9 cellular contexts compared by ENCODE assay signal in genomic region chr2:55620123-55620779, GRCh38. TPM values are rescaled to one million over a fixed set of nuclear protein-coding genes. Genes with fewer than 3 reads are reported as not detected.
A peak's percentile ranks its signal among the peaks of the same experiment; 100 is the strongest.
DNase-seq lines count a peak whose midpoint lies in the region; ATAC-seq and TF ChIP-seq lines count a peak whose summit lies in the region.
"Had no signal": no experiment of that assay in that cellular context is flagged by ENCODE, and none has a peak within 500 bp of the region (broad histone marks: within the 10 kb centered on the region; RNA-seq: fewer than 3 reads in every experiment).

No MANE protein-coding gene starts in this region.

- CTCF ChIA-PET in A673 (lab: Charles Lee) (no interaction called here), PC-3 (lab: Charles Lee) (no interaction called here)

- peak overlapping the region; percentile 63 for H3K4me2 ChIP-seq in PC-3 (ENCODE audit: low read length)

- BruUV-seq in A673 (replicated peaks; lab: Mats Ljungman, UMichigan) (no TSS peak), PC-3 (replicated peaks; lab: Mats Ljungman, UMichigan) (no TSS peak)

- H3K27me3 ChIP-seq in A673 (replicated peaks; ENCODE audit: insufficient read depth, low read depth, low read length, poor library complexity) (no peaks in the 10 kb centered on the region), PC-3 (ENCODE audit: low read length) (no peaks in the 10 kb centered on the region)

- ATAC-seq in PC-3 (peak; percentile 7; the same call in 1 of the 2 replicates), HG02885 (IDR thresholded peaks at IDR 0.05; ENCODE audit: poor library complexity, unreplicated experiment) (no peak), left ventricle myocardium superior (no peak)

- H4K20me1 ChIP-seq in PC-3 (ENCODE audit: low read length), result peaks cover 4% of the 10 kb centered on the region; the same call in 1 of the 2 replicates

- H3K4me3 ChIP-seq in A673 (ENCODE audit: low read depth, low read length, poor library complexity, severe bottlenecking) (no peak overlapping the region), PC-3 (ENCODE audit: low read length) (peak overlapping the region; percentile 36; the same call in 1 of the 2 replicates)

- H3K9me3 Mint-ChIP-seq in endothelial cell (ENCODE audit: unreplicated experiment), result no peaks in the 10 kb centered on the region
- no peaks in the 10 kb centered on the region for H3K9me3 Mint-ChIP-seq in stimulated activated naive CD8-positive, alpha-beta T cell treated with anti-CD3 and anti-CD28 coated beads, Interleukin-15, Interleukin-2, amounts not matched to agents 100 ng/mL and 50 ng/mL, for 24 hours

- TF ChIP-seq CTCF in A673 (conservative IDR thresholded peaks at IDR 0.05; ENCODE audit: low read depth, low read length) (peak; percentile 57), GM10266 (IDR thresholded peaks at IDR 0.05; ENCODE audit: control insufficient read depth, insufficient read depth, low read depth, missing control alignments) (peak; percentile 39), PC-3 (conservative IDR thresholded peaks at IDR 0.05; ENCODE audit: low read depth, low read length) (peak; percentile 69), endothelial cell (IDR thresholded peaks at IDR 0.05; ENCODE audit: unreplicated experiment) (peak; percentile 46)

- no peak overlapping the region for H2AFZ ChIP-seq in PC-3 (ENCODE audit: low read length)

- H3K36me3 ChIP-seq in A673 (ENCODE audit: insufficient read depth, low read length, poor library complexity, severe bottlenecking), result peaks cover 4% of the 10 kb centered on the region
- no peaks in the 10 kb centered on the region for H3K36me3 ChIP-seq in PC-3 (ENCODE audit: low read depth, low read length)

- H3K27ac Mint-ChIP-seq in endothelial cell (ENCODE audit: unreplicated experiment), result peak overlapping the region; percentile 78
- H3K27ac Mint-ChIP-seq in stimulated activated naive CD8-positive, alpha-beta T cell treated with anti-CD3 and anti-CD28 coated beads, Interleukin-15, Interleukin-2, amounts not matched to agents 100 ng/mL and 50 ng/mL, for 24 hours, result peak overlapping the region; percentile 71

- H3K36me3 Mint-ChIP-seq in endothelial cell (ENCODE audit: low read depth, unreplicated experiment), result peaks cover 7% of the 10 kb centered on the region
- peaks cover 19% of the 10 kb centered on the region for H3K36me3 Mint-ChIP-seq in stimulated activated naive CD8-positive, alpha-beta T cell treated with anti-CD3 and anti-CD28 coated beads, Interleukin-15, Interleukin-2, amounts not matched to agents 100 ng/mL and 50 ng/mL, for 24 hours (ENCODE audit: low read depth)

- peak; percentile 16 for DNase-seq in A673 (ENCODE audit: low spot score)
- DNase-seq in GM10266 (ENCODE audit: extremely low spot score), result no peak
- DNase-seq in PC-3, result peak; percentile 43
- DNase-seq in endothelial cell (ENCODE audit: low spot score), result peak; percentile 36
- DNase-seq in left ventricle myocardium superior, result no peak
- DNase-seq in activated CD4-positive, CD25-positive, alpha-beta regulatory T cell (lab: John Stamatoyannopoulos, UW), result no peak

- H3K79me2 ChIP-seq in PC-3 (ENCODE audit: low read length), result peaks cover 64% of the 10 kb centered on the region

- POLR2A ChIA-PET in A673 (lab: Charles Lee; ENCODE audit: low non-redundant PET), result no interaction called here
- POLR2A ChIA-PET in PC-3 (lab: Charles Lee; ENCODE audit: unreplicated experiment), result interaction anchor here (0.6 kb wide), 1 partner anchor 437 kb away, joined by 7 read pairs; no protein-coding TSS in a partner anchor

- H3K9me3 ChIP-seq in A673 (ENCODE audit: low read depth, low read length, poor library complexity, severe bottlenecking) (no peaks in the 10 kb centered on the region), PC-3 (ENCODE audit: low read length) (no peaks in the 10 kb centered on the region)

- H3K9me2 ChIP-seq in PC-3 (replicated peaks; ENCODE audit: low read length), result no peaks in the 10 kb centered on the region

- intact Hi-C loops in A673 (cut with micrococcal nuclease; ENCODE audit: unreplicated experiment) (no loop called here), PC-3 (cut with micrococcal nuclease) (no loop called here), left ventricle myocardium superior (cut with micrococcal nuclease) (no loop called here)

- peaks cover 20% of the 10 kb centered on the region for H3K4me1 Mint-ChIP-seq in endothelial cell (ENCODE audit: unreplicated experiment)
- peaks cover 18% of the 10 kb centered on the region for H3K4me1 Mint-ChIP-seq in stimulated activated naive CD8-positive, alpha-beta T cell treated with anti-CD3 and anti-CD28 coated beads, Interleukin-15, Interleukin-2, amounts not matched to agents 100 ng/mL and 50 ng/mL, for 24 hours (ENCODE audit: low read depth)

- no peaks in the 10 kb centered on the region for H3F3A ChIP-seq in PC-3 (ENCODE audit: low read length, unreplicated experiment)

- peak overlapping the region; percentile 82 for H3K4me3 Mint-ChIP-seq in endothelial cell (ENCODE audit: unreplicated experiment)
- H3K4me3 Mint-ChIP-seq in stimulated activated naive CD8-positive, alpha-beta T cell treated with anti-CD3 and anti-CD28 coated beads, Interleukin-15, Interleukin-2, amounts not matched to agents 100 ng/mL and 50 ng/mL, for 24 hours, result no peak overlapping the region

- no peak overlapping the region for H3K9ac ChIP-seq in PC-3 (ENCODE audit: low read length)

- H3K27ac ChIP-seq in A673 (ENCODE audit: low read depth, low read length, poor library complexity, severe bottlenecking), result no peak overlapping the region
- no peak overlapping the region for H3K27ac ChIP-seq in PC-3 (ENCODE audit: low read length)
- H3K27ac ChIP-seq: epithelial cell of prostate had no signal

- H3K4me1 ChIP-seq in A673 (ENCODE audit: insufficient read depth, low read length, poor library complexity, severe bottlenecking), result peaks cover 8% of the 10 kb centered on the region
- peaks cover 18% of the 10 kb centered on the region for H3K4me1 ChIP-seq in PC-3 (ENCODE audit: insufficient read depth, low read length)

- H3K27me3 Mint-ChIP-seq in endothelial cell (ENCODE audit: unreplicated experiment), result peaks cover 7% of the 10 kb centered on the region
- H3K27me3 Mint-ChIP-seq in stimulated activated naive CD8-positive, alpha-beta T cell treated with anti-CD3 and anti-CD28 coated beads, Interleukin-15, Interleukin-2, amounts not matched to agents 100 ng/mL and 50 ng/mL, for 24 hours, result no peaks in the 10 kb centered on the region

RNA-seq across cellular contexts. Expression of gene PPP4R3B, which starts 2.8 kb away (rescaled TPM):
- total RNA-seq in A673 (2021) (49.8 and 57.9 TPM in 2 replicates), PC-3 (2014; rRNA removed) (38.4 and 50.7 TPM in 2 replicates), endothelial cell (ENCODE audit: unreplicated experiment) (33.0 TPM), left ventricle myocardium superior (30.3 TPM)

Comparison
In these comparisons a context has a peak if more than half of its experiments do, and no peak if none do; other contexts are left out.
1. DNase-seq: peak in A673 (single experiment), PC-3 (single experiment) and endothelial cell (single experiment); none in GM10266 (single experiment), left ventricle myocardium superior (single experiment) and activated CD4-positive, CD25-positive, alpha-beta regulatory T cell (0 of 4).
2. Peak in every context shown above with its lines, with median percentiles within 50 percentile points of each other: CTCF ChIP-seq.